22 cellular contexts compared by ENCODE assay signal in genomic region chr11:66861774-66862558, GRCh38. TPM values are rescaled to one million over a fixed set of nuclear protein-coding genes. Genes with fewer than 3 reads are reported as not detected.
A peak's percentile ranks its signal among the peaks of the same experiment; 100 is the strongest.
DNase-seq lines count a peak whose midpoint lies in the region; ATAC-seq, FAIRE-seq and TF ChIP-seq lines count a peak whose summit lies in the region.
"Had no signal": no experiment of that assay in that cellular context is flagged by ENCODE, and none has a peak within 500 bp of the region (broad histone marks: within the 10 kb centered on the region; RNA-seq: fewer than 3 reads in every experiment).

No MANE protein-coding gene starts in this region.

- peak; percentile 74 for DNase-seq in kidney
- peak; percentile 79 for DNase-seq in posterior vena cava (ENCODE audit: low spot score)
- DNase-seq in posterior cingulate gyrus = no peak
- no peak for DNase-seq in hepatic stellate cell (ENCODE audit: low spot score)
- no peak for DNase-seq in D341Med (ENCODE audit: low spot score)
- DNase-seq: 8988T; ACHN; BE2C; CD4-positive, CD25-positive, alpha-beta regulatory T cell; KG1; MG63; NCI-H1105 treated with DMSO at 0.1 percent for 48 hours; NCI-H146; NCI-H2029 treated with DMSO at 0.1 percent for 48 hours; NCI-H2227 treated with DMSO at 0.1 percent for 48 hours; NCI-H526 treated with DMSO at 0.1 percent for 48 hours; SHP77 treated with DMSO at 0.1 percent for 48 hours had no signal

- no peak for TF ChIP-seq CTCF in kidney (IDR thresholded peaks at IDR 0.05; ENCODE audit: borderline replicate concordance, extremely low read depth, insufficient read depth)

- H3K36me3 ChIP-seq in BLaER1 (peaks cover 52% of the 10 kb centered on the region), kidney (ENCODE audit: control insufficient read depth in 1 of 2, insufficient read depth in 2 of 2, low read length in 2 of 2) (no peaks in the 10 kb centered on the region)

- peaks cover 62% of the 10 kb centered on the region for H3K4me1 ChIP-seq in BLaER1
- H3K4me1 ChIP-seq in kidney (ENCODE audit: control insufficient read depth in 1 of 2, insufficient read depth in 1 of 2, low read depth in 1 of 2, low read length in 2 of 2) = no peaks in the 10 kb centered on the region

- intact Hi-C loops in kidney (cut with DNase I) = no loop called here
- intact Hi-C loops in posterior vena cava (cut with DNase I) = no loop called here
- intact Hi-C loops in posterior cingulate gyrus (cut with DNase I) = no loop called here

- H3K4me3 ChIP-seq in BLaER1 (no peak overlapping the region), kidney (ENCODE audit: low read length in 2 of 2) (no peak overlapping the region)
- H3K4me3 ChIP-seq: MG63 had no signal

- no peak for FAIRE-seq in kidney (lab: Jason Lieb, UNC)
- FAIRE-seq: D721Med had no signal

- H3K9ac ChIP-seq in BLaER1 (no peak overlapping the region; the same call in 1 of the 2 replicates), kidney (ENCODE audit: low read length in 2 of 2) (no peak overlapping the region)

- ATAC-seq in GM21737 (IDR thresholded peaks at IDR 0.05; ENCODE audit: unreplicated experiment) = no peak
- ATAC-seq: Panc1 had no signal

- peaks cover 49% of the 10 kb centered on the region for H4K20me1 ChIP-seq in BLaER1

- peak overlapping the region; percentile 57 for H3K4me2 ChIP-seq in BLaER1

- H3K27me3 ChIP-seq in BLaER1 = no peaks in the 10 kb centered on the region
- H3K27me3 ChIP-seq: BE2C, MG63 had no signal

- H3K27ac ChIP-seq in BLaER1 (peak overlapping the region; percentile 51), kidney (ENCODE audit: low read depth in 2 of 2, low read length in 2 of 2) (no peak overlapping the region)

- H3K9me3 ChIP-seq in BLaER1 (no peaks in the 10 kb centered on the region), kidney (ENCODE audit: control insufficient read depth in 1 of 2, low read length in 2 of 2) (no peaks in the 10 kb centered on the region)
- H3K9me3 ChIP-seq: BE2C, MG63 had no signal

TF ChIP-seq in PFSK-1, 5 proteins besides CTCF, POLR2A, EP300 and RAD21:
- TF ChIP-seq REST (IDR thresholded peaks at IDR 0.05; ENCODE audit: insufficient read depth in 1 of 2, low read depth in 2 of 2, low read length in 2 of 2) (no peak), FOXP2 (optimal IDR thresholded peaks at IDR 0.05; ENCODE audit: borderline replicate concordance, extremely low read depth, extremely low read length, insufficient read depth) (no peak), POLR2AphosphoS5 (IDR thresholded peaks at IDR 0.05; ENCODE audit: low read depth, low read length) (0 out of 2 replicates have a peak, but pooled peaks have one; percentile 23)
TF ChIP-seq in PFSK-1: peak in this region for 1.

RNA-seq across cellular contexts. Expression of gene LRFN4, which starts 5.1 kb away (rescaled TPM):
- polyA plus RNA-seq in PFSK-1 (2012; ENCODE audit: insufficient read length, low read depth) = 65.9 TPM
- total RNA-seq in kidney = 22.3 TPM
- 6.8 TPM for polyA plus RNA-seq in kidney (ENCODE audit: insufficient read depth, low read depth, low replicate concordance)
- total RNA-seq in posterior vena cava = 10 to 100 TPM; 15.0 to 16.9 TPM

RNA-seq across cellular contexts. Expression of gene RCE1, which starts 18.7 kb away (rescaled TPM):
- polyA plus RNA-seq in PFSK-1 (2012; ENCODE audit: insufficient read length, low read depth) = 42.7 TPM
- total RNA-seq in kidney (22.3 TPM), posterior vena cava (1 to 10 TPM; 7.9 to 9.1 TPM)
- 13.8 TPM for polyA plus RNA-seq in kidney (ENCODE audit: insufficient read depth, low read depth, low replicate concordance)

Comparison
In these comparisons a context has a peak if more than half of its experiments do, and no peak if none do; other contexts are left out.
1. DNase-seq: peak in kidney (single experiment) and posterior vena cava (single experiment); none in posterior cingulate gyrus (0 of 10), hepatic stellate cell (single experiment) and D341Med (single experiment).